20 cellular contexts compared by ENCODE assay signal in the genomic region with DNA sequence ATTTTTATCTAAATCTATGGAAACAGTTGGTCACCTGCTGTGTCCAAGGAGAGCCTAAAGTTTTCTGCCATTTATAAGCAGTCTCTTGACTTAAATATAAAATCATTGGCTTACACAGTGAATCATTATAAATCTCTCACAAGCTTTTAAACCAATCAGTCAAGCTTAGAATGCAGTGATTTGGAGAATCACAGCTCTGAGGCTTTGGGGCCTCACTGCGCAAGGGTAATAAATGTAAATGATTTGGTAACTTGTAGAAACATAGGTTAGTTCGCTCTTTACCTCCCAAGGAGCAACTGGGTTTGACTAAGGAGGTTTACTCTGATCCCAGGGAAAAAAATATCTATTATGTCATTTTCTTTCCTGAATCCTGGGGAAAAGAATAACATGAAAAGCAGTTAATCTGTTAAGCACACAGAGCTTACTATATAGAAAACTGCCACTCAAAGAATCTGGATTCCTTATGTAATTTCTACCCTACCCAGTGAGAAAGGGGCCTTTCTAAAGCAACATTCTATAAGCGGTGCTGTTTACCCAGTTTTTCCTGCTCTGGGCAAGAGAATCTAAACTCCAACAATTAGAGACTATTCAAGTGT.
DNase-seq lines count a peak whose midpoint lies in the region; ATAC-seq, FAIRE-seq and TF ChIP-seq lines count a peak whose summit lies in the region.
"Had no signal": no experiment of that assay in that cellular context is flagged by ENCODE, and none has a peak within 500 bp of the region (broad histone marks: within the 10 kb centered on the region; RNA-seq: fewer than 3 reads in every experiment).

No MANE protein-coding gene starts in this region.

- DNase-seq in D721Med (ENCODE audit: insufficient read length, low spot score) (no peak), NCI-H82 treated with DMSO at 0.1 percent for 48 hours (lab: John Stamatoyannopoulos, UW; ENCODE audit: unreplicated experiment) (peak; percentile 69), left kidney (ENCODE audit: low read depth, low spot score) (peak; percentile 54), smooth muscle cell (lab: John Stamatoyannopoulos, UW; ENCODE audit: unreplicated experiment) (no peak), DMS153 treated with DMSO at 0.1 percent for 48 hours (lab: John Stamatoyannopoulos, UW; ENCODE audit: unreplicated experiment) (no peak)
- DNase-seq in effector memory CD8-positive, alpha-beta T cell: no peak
- DNase-seq: 8988T; Calu3; CD8-positive, alpha-beta T cell; DMS 273 treated with DMSO at 0.1 percent for 48 hours; HCEC 1CT; IMR-90 had no signal

- H3K79me2 ChIP-seq in smooth muscle cell (ENCODE audit: low read depth): no peaks in the 10 kb centered on the region

- H3K4me1 ChIP-seq in smooth muscle cell (ENCODE audit: low read depth): no peaks in the 10 kb centered on the region
- H3K4me1 ChIP-seq: BLaER1 treated with 17β-estradiol and CSF1 and Interleukin-3, amounts not matched to agents 10 nM and 100 nM had no signal

- no peak overlapping the region for H3K27ac ChIP-seq in smooth muscle cell (ENCODE audit: low read depth)
- H3K27ac ChIP-seq: BLaER1 treated with 17β-estradiol and CSF1 and Interleukin-3, amounts not matched to agents 10 nM and 100 nM had no signal

- no peaks in the 10 kb centered on the region for H3K9me3 ChIP-seq in smooth muscle cell (replicated peaks; ENCODE audit: low read depth)
- H3K9me3 ChIP-seq: BLaER1 treated with 17β-estradiol and CSF1 and Interleukin-3, amounts not matched to agents 10 nM and 100 nM had no signal

- no peak overlapping the region for H3K4me3 Mint-ChIP-seq in effector memory CD8-positive, alpha-beta T cell
- H3K4me3 Mint-ChIP-seq: B cell; CD8-positive, alpha-beta T cell; GM23338 had no signal

- H3K4me1 Mint-ChIP-seq in effector memory CD8-positive, alpha-beta T cell (ENCODE audit: low read depth in 2 of 2): no peaks in the 10 kb centered on the region
- H3K4me1 Mint-ChIP-seq: B cell had no signal

- no peaks in the 10 kb centered on the region for H3K27me3 ChIP-seq in smooth muscle cell (ENCODE audit: low read depth)
- H3K27me3 ChIP-seq: BLaER1 treated with 17β-estradiol and CSF1 and Interleukin-3, amounts not matched to agents 10 nM and 100 nM had no signal

- ATAC-seq in effector memory CD8-positive, alpha-beta T cell (replicated peaks): no peak
- no peak for ATAC-seq in GM18858 (IDR thresholded peaks at IDR 0.05; ENCODE audit: unreplicated experiment)
- ATAC-seq: CD8-positive, alpha-beta T cell; GM23338 had no signal

- FAIRE-seq in D721Med (lab: Jason Lieb, UNC): peak; percentile 55
- FAIRE-seq: G401.6, GM12891, H54, HTR-8/SVneo had no signal

- no peak for TF ChIP-seq CTCF in D721Med (IDR thresholded peaks at IDR 0.05; ENCODE audit: insufficient read depth, missing control alignments)
- no peak for TF ChIP-seq CTCF in smooth muscle cell (IDR thresholded peaks at IDR 0.05; ENCODE audit: borderline replicate concordance, insufficient read depth, poor library complexity, severe bottlenecking)

- no peak overlapping the region for H3K4me2 ChIP-seq in smooth muscle cell
- H3K4me2 ChIP-seq: BLaER1 treated with 17β-estradiol and CSF1 and Interleukin-3, amounts not matched to agents 10 nM and 100 nM; GM23338 had no signal

- no peak overlapping the region for H3K27ac Mint-ChIP-seq in effector memory CD8-positive, alpha-beta T cell
- H3K27ac Mint-ChIP-seq: B cell; CD8-positive, alpha-beta T cell; GM23338 had no signal

- H3K9me3 Mint-ChIP-seq in effector memory CD8-positive, alpha-beta T cell: no peaks in the 10 kb centered on the region
- H3K9me3 Mint-ChIP-seq: CD8-positive, alpha-beta T cell; GM23338 had no signal

- WGBS in smooth muscle cell (ENCODE audit: low lambda C conversion rate): 46% methylated on average over 3 of the region's 3 CpGs

- H3K9ac ChIP-seq in smooth muscle cell (ENCODE audit: low read depth): no peak overlapping the region
- H3K9ac ChIP-seq: BLaER1 treated with 17β-estradiol and CSF1 and Interleukin-3, amounts not matched to agents 10 nM and 100 nM had no signal

- H3K36me3 Mint-ChIP-seq in effector memory CD8-positive, alpha-beta T cell (ENCODE audit: insufficient read depth): no peaks in the 10 kb centered on the region
- H3K36me3 Mint-ChIP-seq: CD8-positive, alpha-beta T cell had no signal

- no peaks in the 10 kb centered on the region for H4K20me1 ChIP-seq in smooth muscle cell (ENCODE audit: low read depth)
- H4K20me1 ChIP-seq: BLaER1 treated with 17β-estradiol and CSF1 and Interleukin-3, amounts not matched to agents 10 nM and 100 nM had no signal

- H3K27me3 Mint-ChIP-seq in effector memory CD8-positive, alpha-beta T cell: no peaks in the 10 kb centered on the region
- H3K27me3 Mint-ChIP-seq: B cell had no signal

- H2AFZ ChIP-seq in smooth muscle cell (ENCODE audit: low read depth): peak overlapping the region; percentile 50
- H2AFZ ChIP-seq: GM23338 had no signal

- H3K36me3 ChIP-seq in smooth muscle cell (ENCODE audit: low read depth): no peaks in the 10 kb centered on the region
- H3K36me3 ChIP-seq: BLaER1 treated with 17β-estradiol and CSF1 and Interleukin-3, amounts not matched to agents 10 nM and 100 nM had no signal

- no peak overlapping the region for H3K4me3 ChIP-seq in smooth muscle cell
- H3K4me3 ChIP-seq: BLaER1 treated with 17β-estradiol and CSF1 and Interleukin-3, amounts not matched to agents 10 nM and 100 nM; GM23338 had no signal

- H3F3A ChIP-seq in smooth muscle cell (ENCODE audit: low read depth): no peaks in the 10 kb centered on the region

Comparison
In these comparisons a context has a peak if more than half of its experiments do, and no peak if none do; other contexts are left out.
1. DNase-seq: peak in NCI-H82 treated with DMSO at 0.1 percent for 48 hours (single experiment) and left kidney (single experiment); none in D721Med (single experiment), smooth muscle cell (single experiment), DMS153 treated with DMSO at 0.1 percent for 48 hours (single experiment) and effector memory CD8-positive, alpha-beta T cell (0 of 3).